ENCODE assay signal across 17 cellular contexts in the genomic region with DNA sequence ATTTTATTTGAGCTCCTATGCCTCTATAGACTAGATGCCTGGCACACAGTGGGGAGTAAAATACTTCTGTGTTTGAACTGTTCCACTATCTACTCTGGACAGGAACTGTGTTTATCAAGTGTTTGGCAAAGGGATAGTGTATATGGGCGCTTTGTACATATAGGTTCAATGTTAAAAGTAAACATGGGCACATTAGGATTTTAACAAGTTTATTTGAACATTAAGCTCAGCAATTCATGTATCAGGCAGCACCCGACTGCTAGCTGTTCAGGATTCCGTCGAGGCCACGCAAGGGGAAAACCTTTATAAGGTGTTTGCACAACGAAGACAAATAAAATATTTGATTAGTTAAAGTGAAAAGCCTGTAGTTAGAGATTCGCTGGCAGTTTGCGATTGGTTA. TPM values are rescaled to one million over a fixed set of nuclear protein-coding genes. Genes with fewer than 3 reads are reported as not detected.
DNase-seq lines count a peak whose midpoint lies in the region; ATAC-seq and TF ChIP-seq lines count a peak whose summit lies in the region.
"Had no signal": no experiment of that assay in that cellular context is flagged by ENCODE, and none has a peak within 500 bp of the region (broad histone marks: within the 10 kb centered on the region; RNA-seq: fewer than 3 reads in every experiment).

No MANE protein-coding gene starts in this region.

- no peak overlapping the region for H3K4me3 ChIP-seq in Panc1 (ENCODE audit: low read depth in 2 of 2, low read length in 2 of 2)
- H3K4me3 ChIP-seq in liver (ENCODE audit: low read depth in 1 of 3, low read length in 3 of 3), result no peak overlapping the region
- no peak overlapping the region for H3K4me3 ChIP-seq in upper lobe of left lung
- H3K4me3 ChIP-seq in OCI-LY7 (ENCODE audit: low read depth, low read length, poor library complexity, severe bottlenecking), result no peak overlapping the region
- H3K4me3 ChIP-seq: testis had no signal

- no peaks in the 10 kb centered on the region for H3K36me3 Mint-ChIP-seq in activated CD4-positive, alpha-beta T cell treated with anti-CD3 and anti-CD28 coated beads, Interleukin-2, amount 10 ng/mL, durations not matched to agents 7 days and 5 days (ENCODE audit: low read depth)
- H3K36me3 Mint-ChIP-seq: activated naive CD4-positive, alpha-beta T cell treated with anti-CD3 and anti-CD28 coated beads, Interleukin-2, amount 50 U/mL, for 72 hours; CD14-positive monocyte had no signal

- BruUV-seq in Panc1 (replicated peaks; lab: Mats Ljungman, UMichigan), result no TSS peak
- no TSS peak for BruUV-seq in OCI-LY7 (replicated peaks; lab: Mats Ljungman, UMichigan)

- CTCF ChIA-PET in Panc1 (lab: Charles Lee) (no interaction called here), OCI-LY7 (lab: Charles Lee; ENCODE audit: unreplicated experiment) (interaction anchor here (0.5 kb wide), 1 partner anchor 255 kb away, joined by 3 read pairs; a partner anchor contains a TSS)
- CTCF ChIA-PET in activated CD4-positive, alpha-beta T cell treated with anti-CD3 and anti-CD28 coated beads, Interleukin-2, amount 10 ng/mL, durations not matched to agents 7 days and 5 days (lab: Charles Lee), result no interaction called here

- 31% methylated on average over 8 of the region's 8 CpGs for WGBS in liver
- 55 to 71% methylated on average over 8 of the region's 8 CpGs for WGBS in upper lobe of left lung, 2 donors

- H3K36me3 ChIP-seq in Panc1 (ENCODE audit: control insufficient read depth, insufficient read depth, low read length) (no peaks in the 10 kb centered on the region), liver (ENCODE audit: control insufficient read depth in 4 of 4, insufficient read depth in 3 of 4, low read depth in 1 of 4, low read length in 3 of 4) (no peaks in the 10 kb centered on the region), upper lobe of left lung (no peaks in the 10 kb centered on the region), OCI-LY7 (ENCODE audit: insufficient read depth, low read length) (no peaks in the 10 kb centered on the region)

- no peaks in the 10 kb centered on the region for H3K9me3 Mint-ChIP-seq in activated CD4-positive, alpha-beta T cell treated with anti-CD3 and anti-CD28 coated beads, Interleukin-2, amount 10 ng/mL, durations not matched to agents 7 days and 5 days
- H3K9me3 Mint-ChIP-seq: activated naive CD4-positive, alpha-beta T cell treated with anti-CD3 and anti-CD28 coated beads, Interleukin-2, amount 50 U/mL, for 72 hours had no signal

- H2AFZ ChIP-seq in OCI-LY7 (ENCODE audit: low read length), result no peak overlapping the region

- no peaks in the 10 kb centered on the region for H3K4me1 Mint-ChIP-seq in activated CD4-positive, alpha-beta T cell treated with anti-CD3 and anti-CD28 coated beads, Interleukin-2, amount 10 ng/mL, durations not matched to agents 7 days and 5 days

- no peaks in the 10 kb centered on the region for H3K27me3 Mint-ChIP-seq in activated CD4-positive, alpha-beta T cell treated with anti-CD3 and anti-CD28 coated beads, Interleukin-2, amount 10 ng/mL, durations not matched to agents 7 days and 5 days

- in situ Hi-C loops in Panc1 (cut with HindIII; ENCODE audit: low pct_unique_long_range_greater_than_20kb, low sequenced_read_pairs), result no loop called here

- TF ChIP-seq POLR2A in upper lobe of left lung (IDR thresholded peaks at IDR 0.05), result no peak

- H3K27me3 ChIP-seq in Panc1 (ENCODE audit: control insufficient read depth, insufficient read depth, low read length) (no peaks in the 10 kb centered on the region), liver (ENCODE audit: control insufficient read depth in 4 of 4, insufficient read depth in 4 of 4, low read length in 3 of 4) (no peaks in the 10 kb centered on the region), upper lobe of left lung (no peaks in the 10 kb centered on the region)
- H3K27me3 ChIP-seq: testis had no signal

- no peak overlapping the region for H3K27ac Mint-ChIP-seq in activated CD4-positive, alpha-beta T cell treated with anti-CD3 and anti-CD28 coated beads, Interleukin-2, amount 10 ng/mL, durations not matched to agents 7 days and 5 days
- H3K27ac Mint-ChIP-seq: activated naive CD4-positive, alpha-beta T cell treated with anti-CD3 and anti-CD28 coated beads, Interleukin-2, amount 50 U/mL, for 72 hours had no signal

- no peak for TF ChIP-seq CTCF in Panc1 (IDR thresholded peaks at IDR 0.05)
- TF ChIP-seq CTCF in liver (IDR thresholded peaks at IDR 0.05; ENCODE audit: low read depth, low read length, missing input control), result no peak
- no peak for TF ChIP-seq CTCF in upper lobe of left lung (IDR thresholded peaks at IDR 0.05)
- TF ChIP-seq CTCF in OCI-LY7 (conservative IDR thresholded peaks at IDR 0.05; ENCODE audit: low read length), result no peak

- no peaks in the 10 kb centered on the region for H3K9me2 ChIP-seq in OCI-LY7 (ENCODE audit: insufficient read depth, low read length)

- H3K4me1 ChIP-seq in Panc1 (ENCODE audit: control insufficient read depth, insufficient read depth, low read length), result peaks cover 26% of the 10 kb centered on the region
- H3K4me1 ChIP-seq in liver (ENCODE audit: control insufficient read depth in 4 of 4, insufficient read depth in 4 of 4, low read length in 3 of 4), result peaks cover 22 to 40% (median 36%) of the 10 kb centered on the region in 4 donors
- peaks cover 19 to 45% (median 29%) of the 10 kb centered on the region in 4 donors for H3K4me1 ChIP-seq in upper lobe of left lung
- H3K4me1 ChIP-seq in OCI-LY7 (ENCODE audit: insufficient read depth, low read length, poor library complexity, severe bottlenecking), result no peaks in the 10 kb centered on the region

- no peak overlapping the region for H3K4me3 Mint-ChIP-seq in activated CD4-positive, alpha-beta T cell treated with anti-CD3 and anti-CD28 coated beads, Interleukin-2, amount 10 ng/mL, durations not matched to agents 7 days and 5 days
- H3K4me3 Mint-ChIP-seq: CD14-positive monocyte had no signal

- no peak overlapping the region for H3K4me2 ChIP-seq in OCI-LY7 (ENCODE audit: low read length)

- H3K27ac ChIP-seq in Panc1 (ENCODE audit: low read length) (no peak overlapping the region), liver (ENCODE audit: low read depth in 1 of 2, low read length in 2 of 2) (peak overlapping the region; percentile 59 to 88), upper lobe of left lung (peak overlapping the region in 3 of 4 donors; percentile 47 to 63 (median 48)), OCI-LY7 (ENCODE audit: low read depth, low read length, poor library complexity, severe bottlenecking) (no peak overlapping the region)
- H3K27ac ChIP-seq: testis had no signal

- DNase-seq in NCI-H510A treated with DMSO at 0.1 percent for 48 hours (lab: John Stamatoyannopoulos, UW), result peak; percentile 45
- no peak for DNase-seq in NCI-H510A (lab: John Stamatoyannopoulos, UW)
- no peak for DNase-seq in Panc1 (ENCODE audit: low read depth, low spot score)
- peak in 1 of 2 donors; percentile 32 for DNase-seq in upper lobe of left lung
- no peak for DNase-seq in OCI-LY7 (ENCODE audit: low spot score)
- DNase-seq in activated CD4-positive, alpha-beta T cell treated with anti-CD3 and anti-CD28 coated beads, Interleukin-2, amount 10 ng/mL, durations not matched to agents 7 days and 5 days, result no peak
- DNase-seq in NCI-H1092 (lab: John Stamatoyannopoulos, UW), result no peak
- DNase-seq: activated CD8-positive, alpha-beta memory T cell treated with anti-CD3 and anti-CD28 coated beads for 24 hours; islet precursor cell; KBM-7; NCI-H1048; NCI-H2227 treated with DMSO at 0.1 percent for 48 hours; T-helper 2 cell; testis had no signal

- H3K9ac ChIP-seq in liver (ENCODE audit: low read depth in 1 of 2, low read length in 2 of 2), result peak overlapping the region in 1 of 2 donors; percentile 55

- no peaks in the 10 kb centered on the region for H3K9me3 ChIP-seq in Panc1 (ENCODE audit: control insufficient read depth, insufficient read depth, low read depth, low read length)
- H3K9me3 ChIP-seq in liver (ENCODE audit: control insufficient read depth in 4 of 4, low read length in 3 of 4), result no peaks in the 10 kb centered on the region
- H3K9me3 ChIP-seq in upper lobe of left lung, result no peaks in the 10 kb centered on the region
- no peaks in the 10 kb centered on the region for H3K9me3 ChIP-seq in OCI-LY7 (ENCODE audit: low read length)
- H3K9me3 ChIP-seq: testis had no signal

- intact Hi-C loops in Panc1 (cut with micrococcal nuclease; ENCODE audit: unreplicated experiment), result no loop called here
- intact Hi-C loops in OCI-LY7 (cut with micrococcal nuclease; ENCODE audit: unreplicated experiment), result no loop called here

- H3K79me2 ChIP-seq in OCI-LY7 (ENCODE audit: insufficient read depth, low read depth, low read length), result no peaks in the 10 kb centered on the region

- peak in 1 of 2 donors; percentile 45 for TF ChIP-seq RAD21 in liver (IDR thresholded peaks at IDR 0.05)

- H4K20me1 ChIP-seq in OCI-LY7 (ENCODE audit: insufficient read depth, low read length), result no peaks in the 10 kb centered on the region

- ATAC-seq in Panc1 (0 out of 2 replicates have a peak, but pooled peaks have one; percentile 27), upper lobe of left lung (ENCODE audit: low FRiP score in 2 of 2) (peak in 1 of 2 donors; percentile 45)
- ATAC-seq: activated naive CD4-positive, alpha-beta T cell treated with anti-CD3 and anti-CD28 coated beads, Interleukin-2, amount 50 U/mL, for 72 hours had no signal

- no peak for TF ChIP-seq EP300 in upper lobe of left lung (IDR thresholded peaks at IDR 0.05)

- POLR2A ChIA-PET in Panc1 (lab: Charles Lee) (interaction anchor here (0.9 kb wide), 1 partner anchor 11 kb away, joined by 5 read pairs; no protein-coding TSS in a partner anchor), OCI-LY7 (lab: Charles Lee) (interaction anchor here (0.7 to 1.0 kb wide), 2 partner anchors 11 to 14 kb away, joined by 3 read pairs; no protein-coding TSS in a partner anchor)
- POLR2A ChIA-PET in activated CD4-positive, alpha-beta T cell treated with anti-CD3 and anti-CD28 coated beads, Interleukin-2, amount 10 ng/mL, durations not matched to agents 7 days and 5 days (lab: Charles Lee), result no interaction called here

TF ChIP-seq in liver, 16 proteins besides CTCF, POLR2A, EP300 and RAD21 (continues in another document):
- peak; percentile 65 for TF ChIP-seq SP1 (IDR thresholded peaks at IDR 0.05)
- no peak for TF ChIP-seq YY1 (IDR thresholded peaks at IDR 0.05)
- TF ChIP-seq RXRA (IDR thresholded peaks at IDR 0.05), result peak in 1 of 2 donors; percentile 66
- TF ChIP-seq, protein P1, sequence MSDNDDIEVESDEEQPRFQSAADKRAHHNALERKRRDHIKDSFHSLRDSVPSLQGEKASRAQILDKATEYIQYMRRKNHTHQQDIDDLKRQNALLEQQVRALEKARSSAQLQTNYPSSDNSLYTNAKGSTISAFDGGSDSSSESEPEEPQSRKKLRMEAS (IDR thresholded peaks at IDR 0.05), result peak; percentile 69

RNA-seq across cellular contexts. Expression of a gene that starts 43.4 kb away (rescaled TPM):
- total RNA-seq in Panc1 (2021; ENCODE audit: unreplicated experiment) (47.9 TPM), liver (10 to 100 TPM; 16.1 to 31.0 TPM), upper lobe of left lung (10 to 100 TPM; 37.6 to 99.7 (median 56.2) TPM), OCI-LY7 (2022) (21.0 and 23.4 TPM in 2 replicates)
- 12.2 TPM for polyA plus RNA-seq in Panc1 (2012; ENCODE audit: insufficient read length)
- polyA plus RNA-seq in liver, result 1 to 10 TPM; 5.3 to 8.3 TPM
- 12.4 and 15.5 TPM in 2 replicates for total RNA-seq in OCI-LY7 (2014; rRNA removed; shearing (Covaris generic))
- total RNA-seq in activated CD4-positive, alpha-beta T cell treated with anti-CD3 and anti-CD28 coated beads, Interleukin-2, amount 10 ng/mL, durations not matched to agents 7 days and 5 days, result 10 to 100 TPM; 19.1 to 20.5 TPM

Comparison
In these comparisons a context has a peak if more than half of its experiments do, and no peak if none do; other contexts are left out.
1. H3K27ac ChIP-seq: peak in liver (2 of 2) and upper lobe of left lung (3 of 4); none in Panc1 (single experiment) and OCI-LY7 (single experiment).